Comparison of ENCODE assay signal across 33 cellular contexts in genomic region chr7:140350056-140350455, GRCh38. TPM values are rescaled to one million over a fixed set of nuclear protein-coding genes. Genes with fewer than 3 reads are reported as not detected.
A peak's percentile ranks its signal among the peaks of the same experiment; 100 is the strongest.
DNase-seq lines count a peak whose midpoint lies in the region; TF ChIP-seq lines count a peak whose summit lies in the region.
"Had no signal": no experiment of that assay in that cellular context is flagged by ENCODE, and none has a peak within 500 bp of the region (broad histone marks: within the 10 kb centered on the region; RNA-seq: fewer than 3 reads in every experiment).

No MANE protein-coding gene starts in this region.

- intact Hi-C loops in spleen (cut with DNase I; ENCODE audit: low total_unique reads) (no loop called here), transverse colon (cut with DNase I; ENCODE audit: low total_unique reads) (no loop called here)

- no peak overlapping the region for H3K4me3 ChIP-seq in HUES48 (ENCODE audit: low read depth, low read length)
- H3K4me3 ChIP-seq in endodermal cell (ENCODE audit: low read length): no peak overlapping the region
- H3K4me3 ChIP-seq in spleen: no peak overlapping the region
- H3K4me3 ChIP-seq in transverse colon: no peak overlapping the region
- H3K4me3 ChIP-seq: colonic mucosa, esophagus muscularis mucosa, Peyer's patch, right lobe of liver, upper lobe of left lung had no signal

- in situ Hi-C loops in transverse colon (cut with MboI; ENCODE audit: low pct_ligation_motif_present in 1 of 4, low pct_unique_long_range_greater_than_20kb in 1 of 4, low sequenced_read_pairs in 3 of 4): no loop called here

- peaks cover 15% of the 10 kb centered on the region for H3K4me1 Mint-ChIP-seq in endodermal cell

- H3K9me3 ChIP-seq in HUES48 (ENCODE audit: control insufficient read depth, insufficient read depth, low read length) (no peaks in the 10 kb centered on the region), endodermal cell (ENCODE audit: control insufficient read depth, low read length) (no peaks in the 10 kb centered on the region), spleen (no peaks in the 10 kb centered on the region), transverse colon (no peaks in the 10 kb centered on the region)
- H3K9me3 ChIP-seq: Caco-2, colonic mucosa, esophagus muscularis mucosa, heart left ventricle, left ventricle myocardium inferior, Peyer's patch, right lobe of liver, upper lobe of left lung had no signal

- no peak overlapping the region for H3K9ac ChIP-seq in HUES48 (ENCODE audit: low read depth, low read length)
- no peak overlapping the region for H3K9ac ChIP-seq in endodermal cell (ENCODE audit: extremely low read depth, low read length, poor library complexity, severe bottlenecking)

- H3K27me3 ChIP-seq in HUES48 (ENCODE audit: control insufficient read depth, insufficient read depth, low read length) (no peaks in the 10 kb centered on the region), endodermal cell (ENCODE audit: control insufficient read depth, insufficient read depth, low read length, poor library complexity, severe bottlenecking) (no peaks in the 10 kb centered on the region), spleen (replicated peaks in 1 of 7) (no peaks in the 10 kb centered on the region), transverse colon (no peaks in the 10 kb centered on the region)
- H3K27me3 ChIP-seq: colonic mucosa, esophagus muscularis mucosa, heart left ventricle, Peyer's patch, right lobe of liver, upper lobe of left lung had no signal

- H3K27me3 Mint-ChIP-seq in endodermal cell (ENCODE audit: insufficient read depth): no peaks in the 10 kb centered on the region
- H3K27me3 Mint-ChIP-seq: activated CD4-positive, alpha-beta memory T cell treated with anti-CD3 and anti-CD28 coated beads, Interleukin-2, amount 10 ng/mL, durations not matched to agents 7 days and 5 days; activated naive CD8-positive, alpha-beta T cell treated with anti-CD3 and anti-CD28 coated beads for 36 hours had no signal

- H3K36me3 ChIP-seq in HUES48 (ENCODE audit: control insufficient read depth, insufficient read depth, low read length) (peaks cover 88% of the 10 kb centered on the region), endodermal cell (ENCODE audit: control insufficient read depth, insufficient read depth, low read length) (peaks cover 74% of the 10 kb centered on the region), spleen (peaks cover 0 to 100% (median 73%) of the 10 kb centered on the region in 6 donors), transverse colon (peaks cover 0 to 24% (median 11%) of the 10 kb centered on the region in 4 donors)
- H3K36me3 ChIP-seq: colonic mucosa had no signal

- no peak for TF ChIP-seq CTCF in endodermal cell (conservative IDR thresholded peaks at IDR 0.05)
- no peak for TF ChIP-seq CTCF in spleen (IDR thresholded peaks at IDR 0.05 in 8 of 11, conservative IDR thresholded peaks at IDR 0.05 in 3 of 11)
- no peak for TF ChIP-seq CTCF in transverse colon (IDR thresholded peaks at IDR 0.05)

- H3K27ac ChIP-seq in HUES48 (ENCODE audit: low read depth, low read length): peak overlapping the region; percentile 74
- H3K27ac ChIP-seq in endodermal cell (ENCODE audit: low read depth, low read length): peak overlapping the region; percentile 92
- no peak overlapping the region for H3K27ac ChIP-seq in spleen
- H3K27ac ChIP-seq in transverse colon: no peak overlapping the region
- H3K27ac ChIP-seq: colonic mucosa, Peyer's patch, right lobe of liver, upper lobe of left lung had no signal

- H3K4me3 Mint-ChIP-seq in endodermal cell: no peak overlapping the region
- H3K4me3 Mint-ChIP-seq: activated CD4-positive, alpha-beta memory T cell treated with anti-CD3 and anti-CD28 coated beads, Interleukin-2, amount 10 ng/mL, durations not matched to agents 7 days and 5 days; activated naive CD8-positive, alpha-beta T cell treated with anti-CD3 and anti-CD28 coated beads for 36 hours had no signal

- DNase-seq in NCI-H2107 treated with DMSO at 0.1 percent for 48 hours (lab: John Stamatoyannopoulos, UW; ENCODE audit: unreplicated experiment): peak; percentile 24
- DNase-seq in endodermal cell: no peak
- peak; percentile 11 for DNase-seq in spleen
- no peak for DNase-seq in NCI-H2227 treated with DMSO at 0.1 percent for 48 hours (lab: John Stamatoyannopoulos, UW)
- no peak for DNase-seq in NOMO-1 treated with DMSO at 0.1 percent for 48 hours (lab: John Stamatoyannopoulos, UW; ENCODE audit: unreplicated experiment)
- no peak for DNase-seq in NCI-H2081 (lab: John Stamatoyannopoulos, UW)
- DNase-seq in transverse colon: no peak
- DNase-seq: activated CD4-positive, alpha-beta memory T cell treated with anti-CD3 and anti-CD28 coated beads, Interleukin-2, amount 10 ng/mL, durations not matched to agents 7 days and 5 days; activated CD4-positive, CD25-positive, alpha-beta regulatory T cell treated with anti-CD3 and anti-CD28 coated beads, Interleukin-2, amount 50 U/mL, for 72 hours; activated effector memory CD4-positive, alpha-beta T cell treated with Interleukin-2 at 50 U/mL for 16 hours; activated naive CD8-positive, alpha-beta T cell treated with anti-CD3 and anti-CD28 coated beads for 36 hours; aorta; Caco-2; colonic mucosa; DMS53; foreskin fibroblast; HCEC 1CT; heart left ventricle; islet precursor cell; left ventricle myocardium inferior; NCI-H1092; NCI-H1694; NCI-H748 treated with DMSO at 0.1 percent for 48 hours; Peyer's patch; posterior cingulate gyrus; right lobe of liver; SHP77; stimulated activated CD4-positive, alpha-beta T cell treated with anti-CD3 and anti-CD28 coated beads, Interleukin-4, amount 100 ng/mL, for 1 hour; T-helper 2 cell; upper lobe of left lung had no signal

- H3K4me1 ChIP-seq in HUES48 (ENCODE audit: control insufficient read depth, insufficient read depth, low read length) (no peaks in the 10 kb centered on the region), endodermal cell (ENCODE audit: control insufficient read depth, insufficient read depth, low read length) (peaks cover 11% of the 10 kb centered on the region), spleen (no peaks in the 10 kb centered on the region), transverse colon (peaks cover 0 to 17% (median 6%) of the 10 kb centered on the region in 4 donors)
- H3K4me1 ChIP-seq: Caco-2, Peyer's patch, right lobe of liver, upper lobe of left lung had no signal

- no peaks in the 10 kb centered on the region for H3K9me3 Mint-ChIP-seq in endodermal cell
- H3K9me3 Mint-ChIP-seq: activated CD4-positive, alpha-beta memory T cell treated with anti-CD3 and anti-CD28 coated beads, Interleukin-2, amount 10 ng/mL, durations not matched to agents 7 days and 5 days; activated naive CD8-positive, alpha-beta T cell treated with anti-CD3 and anti-CD28 coated beads for 36 hours had no signal

- H3K36me3 Mint-ChIP-seq in endodermal cell (ENCODE audit: low read depth): peaks cover 67% of the 10 kb centered on the region

- TF ChIP-seq POLR2A in spleen (IDR thresholded peaks at IDR 0.05) (no peak), transverse colon (IDR thresholded peaks at IDR 0.05) (no peak)

- peak overlapping the region; percentile 69 for H3K27ac Mint-ChIP-seq in endodermal cell
- H3K27ac Mint-ChIP-seq: activated CD4-positive, alpha-beta memory T cell treated with anti-CD3 and anti-CD28 coated beads, Interleukin-2, amount 10 ng/mL, durations not matched to agents 7 days and 5 days; activated naive CD8-positive, alpha-beta T cell treated with anti-CD3 and anti-CD28 coated beads for 36 hours had no signal

- 86 to 95% methylated on average over 2 to 5 of the region's 5 CpGs for WGBS in endodermal cell (ENCODE audit: insufficient coverage in 1 of 2, insufficient read length in 1 of 2), 2 experiments
- 80 to 94% (median 89%) methylated on average over 5 of the region's 5 CpGs for WGBS in spleen, 5 donors
- 83% methylated on average over 5 of the region's 5 CpGs; no CpG with 5 or more reads in 1 of the 2 donors for WGBS in transverse colon (ENCODE audit: low coverage in 1 of 2), 2 donors

- no peak for TF ChIP-seq EP300 in transverse colon (IDR thresholded peaks at IDR 0.05; ENCODE audit: low read depth)

RNA-seq across cellular contexts. Expression of gene SLC37A3, which starts 48.3 kb away (rescaled TPM):
- total RNA-seq in endodermal cell (10 to 100 TPM; 55.4 to 60.5 TPM), spleen (10 to 100 TPM; 29.5 to 71.9 (median 56.1) TPM), transverse colon (100 to 1,000 TPM in 1 of 4 donors, 10 to 100 TPM in 3; 34.8 to 132 (median 76.0) TPM)
- polyA plus RNA-seq in endodermal cell (2013, experiment 1 of 2): 59.6 TPM
- 57.5 TPM for polyA plus RNA-seq in endodermal cell (2013, experiment 2 of 2)
- polyA plus RNA-seq in spleen: 10 to 100 TPM in 2 of 3 donors, 1 to 10 TPM in 1; 8.0 to 11.8 (median 10.4) TPM

RNA-seq across cellular contexts. Expression of gene RAB19, which starts 53.8 kb away (rescaled TPM):
- 1 to 10 TPM; 5.1 to 5.7 TPM for total RNA-seq in endodermal cell
- polyA plus RNA-seq in endodermal cell (2013, experiment 1 of 2): not detected
- not detected for polyA plus RNA-seq in endodermal cell (2013, experiment 2 of 2)
- 1 to 10 TPM; 1.0 to 4.0 (median 2.1) TPM for total RNA-seq in spleen
- not detected for polyA plus RNA-seq in spleen
- 10 to 100 TPM; 10.3 to 87.9 (median 18.9) TPM for total RNA-seq in transverse colon
- total RNA-seq: aorta, esophagus muscularis mucosa, heart left ventricle, left ventricle myocardium inferior, mesenteric fat pad had no signal
- polyA plus RNA-seq: aorta, heart left ventricle had no signal

Comparison
In these comparisons a context has a peak if more than half of its experiments do, and no peak if none do; other contexts are left out.
1. H3K27ac ChIP-seq: peak in HUES48 (single experiment) and endodermal cell (single experiment); none in spleen (0 of 8) and transverse colon (0 of 4).
2. DNase-seq: peak in NCI-H2107 treated with DMSO at 0.1 percent for 48 hours (single experiment) and spleen (single experiment); none in endodermal cell (single experiment), NCI-H2227 treated with DMSO at 0.1 percent for 48 hours (single experiment), NOMO-1 treated with DMSO at 0.1 percent for 48 hours (single experiment), NCI-H2081 (0 of 2) and transverse colon (single experiment).